Comparison of ENCODE assay signal across 16 cellular contexts in genomic region chr6:35500782-35501181, GRCh38. TPM values are rescaled to one million over a fixed set of nuclear protein-coding genes. Genes with fewer than 3 reads are reported as not detected.
DNase-seq lines count a peak whose midpoint lies in the region; ATAC-seq and TF ChIP-seq lines count a peak whose summit lies in the region.
"Had no signal": no experiment of that assay in that cellular context is flagged by ENCODE, and none has a peak within 500 bp of the region (broad histone marks: within the 10 kb centered on the region; RNA-seq: fewer than 3 reads in every experiment).

No MANE protein-coding gene starts in this region.

- no peak overlapping the region for H2AFZ ChIP-seq in fibroblast of lung (ENCODE audit: low read length)

- no peak for TF ChIP-seq CTCF in Panc1 (IDR thresholded peaks at IDR 0.05)
- TF ChIP-seq CTCF in fibroblast of lung (conservative IDR thresholded peaks at IDR 0.05 in 1 of 2, IDR thresholded peaks at IDR 0.05 in 1 of 2; ENCODE audit: low read depth in 1 of 2, low read length in 2 of 2) = no peak
- TF ChIP-seq CTCF in psoas muscle (IDR thresholded peaks at IDR 0.05) = no peak

- H3K27me3 ChIP-seq in Panc1 (ENCODE audit: control insufficient read depth, insufficient read depth, low read length) (no peaks in the 10 kb centered on the region), fibroblast of lung (ENCODE audit: control insufficient read depth, insufficient read depth, low read length) (peaks cover 2% of the 10 kb centered on the region), psoas muscle (ENCODE audit: insufficient read depth in 3 of 3, low read length in 2 of 3) (peaks cover 0 to 7% (median 0%) of the 10 kb centered on the region in 3 donors)

- H3K36me3 ChIP-seq in Panc1 (ENCODE audit: control insufficient read depth, insufficient read depth, low read length) (no peaks in the 10 kb centered on the region; the same call in 1 of the 2 replicates), fibroblast of lung (ENCODE audit: control insufficient read depth, insufficient read depth, low read length) (no peaks in the 10 kb centered on the region), psoas muscle (ENCODE audit: insufficient read depth in 1 of 2, low read depth in 1 of 2) (no peaks in the 10 kb centered on the region)

- intact Hi-C loops in Panc1 (cut with micrococcal nuclease; ENCODE audit: unreplicated experiment) = no loop called here
- intact Hi-C loops in psoas muscle (cut with DNase I) = no loop called here

- H3K9me3 ChIP-seq in Panc1 (ENCODE audit: control insufficient read depth, insufficient read depth, low read depth, low read length) (no peaks in the 10 kb centered on the region), fibroblast of lung (ENCODE audit: control insufficient read depth, insufficient read depth, low read depth, low read length) (no peaks in the 10 kb centered on the region), psoas muscle (no peaks in the 10 kb centered on the region)

- no peaks in the 10 kb centered on the region for H4K20me1 ChIP-seq in fibroblast of lung (ENCODE audit: control insufficient read depth, extremely low read depth, insufficient read depth, low read length)

- in situ Hi-C loops in Panc1 (cut with HindIII; ENCODE audit: low pct_unique_long_range_greater_than_20kb, low sequenced_read_pairs) = no loop called here

- peaks cover 4% of the 10 kb centered on the region for H3K79me2 ChIP-seq in fibroblast of lung (ENCODE audit: control insufficient read depth, insufficient read depth, low read length)

- H3K4me1 ChIP-seq in Panc1 (ENCODE audit: control insufficient read depth, insufficient read depth, low read length) (peaks cover 3% of the 10 kb centered on the region), fibroblast of lung (ENCODE audit: control insufficient read depth, extremely low read depth, insufficient read depth, low read length) (peaks cover 4% of the 10 kb centered on the region), psoas muscle (peaks cover 19% of the 10 kb centered on the region)

- CTCF ChIA-PET in Panc1 (lab: Charles Lee) = no interaction called here

- 29 to 46% (median 30%) methylated on average over 6 of the region's 6 CpGs for WGBS in psoas muscle, 3 donors

- peak; percentile 68 for DNase-seq in DMS 273 (lab: John Stamatoyannopoulos, UW; ENCODE audit: unreplicated experiment)
- DNase-seq in DMS 273 treated with DMSO at 0.1 percent for 48 hours (lab: John Stamatoyannopoulos, UW) = no peak
- DNase-seq in Panc1 (ENCODE audit: low read depth, low spot score) = peak; percentile 42
- peak; percentile 36 to 41 for DNase-seq in fibroblast of lung (ENCODE audit: low read depth in 2 of 2)
- peak in 1 of 2 donors; percentile 75 for DNase-seq in psoas muscle
- DNase-seq in dermis blood vessel endothelial cell = no peak
- DNase-seq in iPS-NIHi7 (ENCODE audit: extremely low spot score) = no peak
- DNase-seq in Ammon's horn (ENCODE audit: low spot score) = no peak
- DNase-seq: activated CD4-positive, CD25-positive, alpha-beta regulatory T cell treated with anti-CD3 and anti-CD28 coated beads, Interleukin-2, amount 50 U/mL, for 72 hours; cerebellar nuclear complex; DMS79; NCI-H1930 had no signal

- ATAC-seq in Panc1 (no peak), psoas muscle (peak; percentile 59 to 74 (median 74))

- no peak overlapping the region for H3K4me2 ChIP-seq in fibroblast of lung (ENCODE audit: extremely low read depth, insufficient read depth, low read length)

- no peak overlapping the region for H3K9ac ChIP-seq in fibroblast of lung (ENCODE audit: insufficient read depth, low read length)

- H3K27ac ChIP-seq in Panc1 (ENCODE audit: low read length) (no peak overlapping the region), fibroblast of lung (ENCODE audit: insufficient read depth, low read length) (no peak overlapping the region), psoas muscle (peak overlapping the region; percentile 93)
- H3K27ac ChIP-seq: 22Rv1, skin epidermis had no signal

- H3K4me3 ChIP-seq in Panc1 (ENCODE audit: low read depth in 2 of 2, low read length in 2 of 2) = no peak overlapping the region
- H3K4me3 ChIP-seq in fibroblast of lung (replicated peaks in 1 of 4; ENCODE audit: control extremely low read depth in 1 of 4, insufficient read depth in 1 of 4, low read depth in 3 of 4, low read length in 4 of 4) = no peak overlapping the region
- no peak overlapping the region for H3K4me3 ChIP-seq in psoas muscle
- H3K4me3 ChIP-seq: skin epidermis had no signal

- POLR2A ChIA-PET in Panc1 (lab: Charles Lee) = no interaction called here

- BruUV-seq in Panc1 (replicated peaks; lab: Mats Ljungman, UMichigan) = no TSS peak

RNA-seq across cellular contexts. Expression of gene TEAD3, which starts 3.9 kb away (rescaled TPM):
- total RNA-seq in Panc1 (2021; ENCODE audit: unreplicated experiment) = 10.7 TPM
- 14.6 TPM for polyA plus RNA-seq in Panc1 (2012; ENCODE audit: insufficient read length)
- total RNA-seq in fibroblast of lung = 7.7 and 9.6 TPM in 2 replicates
- polyA plus RNA-seq in fibroblast of lung = 25.8 and 26.7 TPM in 2 replicates
- polyA plus RNA-seq in fibroblast of lung (2012) = 38.2 and 42.1 TPM in 2 replicates
- 54.4 and 56.2 TPM in 2 replicates for polyA minus RNA-seq in fibroblast of lung (ENCODE audit: low replicate concordance)
- 10 to 100 TPM; 23.0 to 44.3 (median 26.2) TPM for total RNA-seq in psoas muscle
- polyA plus RNA-seq in psoas muscle = 10 to 100 TPM; 12.1 to 15.8 (median 14.5) TPM
- 0.33 and 0.68 TPM in 2 replicates for total RNA-seq in dermis blood vessel endothelial cell
- total RNA-seq: mononuclear cell had no signal

RNA-seq across cellular contexts. Expression of gene TULP1, which starts 11.9 kb away (rescaled TPM):
- total RNA-seq in Panc1 (2021; ENCODE audit: unreplicated experiment) = not detected
- not detected for polyA plus RNA-seq in Panc1 (2012; ENCODE audit: insufficient read length)
- not detected in 2 replicates for total RNA-seq in fibroblast of lung
- polyA plus RNA-seq in fibroblast of lung = not detected in 2 replicates
- 0.06 TPM in 1 of 2 replicates, not detected in the other for polyA plus RNA-seq in fibroblast of lung (2012)
- not detected in 2 replicates for polyA minus RNA-seq in fibroblast of lung (ENCODE audit: low replicate concordance)
- not detected for total RNA-seq in psoas muscle
- under 1 TPM; 0.05 to 0.09 (median 0.08) TPM for polyA plus RNA-seq in psoas muscle
- not detected in 2 replicates for total RNA-seq in dermis blood vessel endothelial cell
- total RNA-seq: glomerular endothelial cell, mononuclear cell had no signal

RNA-seq across cellular contexts. Expression of gene RPL10A, which starts 32.6 kb away (rescaled TPM):
- total RNA-seq in Panc1 (2021; ENCODE audit: unreplicated experiment) = 732 TPM
- polyA plus RNA-seq in Panc1 (2012; ENCODE audit: insufficient read length) = 904 TPM
- total RNA-seq in fibroblast of lung = 1,754 and 2,463 TPM in 2 replicates
- polyA plus RNA-seq in fibroblast of lung = 1,911 and 1,987 TPM in 2 replicates
- polyA plus RNA-seq in fibroblast of lung (2012) = 1,928 and 1,990 TPM in 2 replicates
- 961 and 1,095 TPM in 2 replicates for polyA minus RNA-seq in fibroblast of lung (ENCODE audit: low replicate concordance)
- total RNA-seq in psoas muscle = 100 to 1,000 TPM; 668 to 832 (median 736) TPM
- 1,000 to 10,000 TPM in 2 of 3 donors, 100 to 1,000 TPM in 1; 918 to 1,629 (median 1,240) TPM for polyA plus RNA-seq in psoas muscle
- 1,962 and 2,039 TPM in 2 replicates for total RNA-seq in dermis blood vessel endothelial cell

RNA-seq across cellular contexts. Expression of gene FANCE, which starts 48.6 kb away (rescaled TPM):
- total RNA-seq in Panc1 (2021; ENCODE audit: unreplicated experiment) (4.3 TPM), fibroblast of lung (10.3 and 10.7 TPM in 2 replicates), psoas muscle (1 to 10 TPM; 5.7 to 9.3 (median 8.1) TPM), dermis blood vessel endothelial cell (14.5 and 18.0 TPM in 2 replicates)
- 2.8 TPM for polyA plus RNA-seq in Panc1 (2012; ENCODE audit: insufficient read length)
- polyA plus RNA-seq in fibroblast of lung (3.2 and 6.9 TPM in 2 replicates), psoas muscle (10 to 100 TPM in 1 of 3 donors, 1 to 10 TPM in 2; 3.8 to 15.2 (median 4.5) TPM)
- polyA plus RNA-seq in fibroblast of lung (2012) = 2.6 and 6.2 TPM in 2 replicates
- polyA minus RNA-seq in fibroblast of lung (ENCODE audit: low replicate concordance) = 3.4 and 12.9 TPM in 2 replicates

Comparison
In these comparisons a context has a peak if more than half of its experiments do, and no peak if none do; other contexts are left out.
1. DNase-seq: peak in DMS 273 (single experiment), Panc1 (single experiment) and fibroblast of lung (2 of 2); none in DMS 273 treated with DMSO at 0.1 percent for 48 hours (single experiment), dermis blood vessel endothelial cell (single experiment), iPS-NIHi7 (single experiment) and Ammon's horn (single experiment).